8 cellular contexts compared by ENCODE assay signal in genomic region chr10:69327463-69328345, GRCh38. TPM values are rescaled to one million over a fixed set of nuclear protein-coding genes. Genes with fewer than 3 reads are reported as not detected.
A peak's percentile ranks its signal among the peaks of the same experiment; 100 is the strongest.
DNase-seq lines count a peak whose midpoint lies in the region; ATAC-seq and TF ChIP-seq lines count a peak whose summit lies in the region.

No MANE protein-coding gene starts in this region.

- H3K27me3 Mint-ChIP-seq in activated T-cell treated with anti-CD3 and anti-CD28 coated beads, Interleukin-2, amount 50 U/mL, for 4 hours (ENCODE audit: low read depth), result no peaks in the 10 kb centered on the region
- no peaks in the 10 kb centered on the region for H3K27me3 Mint-ChIP-seq in nephron (ENCODE audit: low read depth)

- peak; percentile 80 for ATAC-seq in GM21619 (IDR thresholded peaks at IDR 0.05; ENCODE audit: unreplicated experiment)
- peak; percentile 86 to 87 for ATAC-seq in activated T-cell treated with anti-CD3 and anti-CD28 coated beads, Interleukin-2, amount 50 U/mL, for 4 hours
- ATAC-seq in aorta (ENCODE audit: low FRiP score), result peak; percentile 83

- DNase-seq in EL (peak; percentile 60), MG63 (peak; percentile 48), fibroblast of mammary gland (ENCODE audit: low read depth) (peak; percentile 38), aorta (peak; percentile 86 to 87), NCI-H146 treated with DMSO at 0.1 percent for 48 hours (lab: John Stamatoyannopoulos, UW; ENCODE audit: unreplicated experiment) (no peak)
- peak; percentile 42 for DNase-seq in activated T-cell treated with anti-CD3 and anti-CD28 coated beads, Interleukin-2, amount 50 U/mL, for 4 hours

- H3K4me3 ChIP-seq in MG63 (no peak overlapping the region), fibroblast of mammary gland (ENCODE audit: control insufficient read depth, low read depth, low read length) (no peak overlapping the region), aorta (ENCODE audit: low read length in 2 of 2) (peak overlapping the region in 1 of 2 donors; percentile 31)

- H3K36me3 ChIP-seq in MG63, result peaks cover 10% of the 10 kb centered on the region
- no peaks in the 10 kb centered on the region for H3K36me3 ChIP-seq in aorta (ENCODE audit: control insufficient read depth in 1 of 2, insufficient read depth in 2 of 2, low read length in 1 of 2)

- peak overlapping the region; percentile 74 for H3K4me3 Mint-ChIP-seq in activated T-cell treated with anti-CD3 and anti-CD28 coated beads, Interleukin-2, amount 50 U/mL, for 4 hours
- H3K4me3 Mint-ChIP-seq in nephron, result no peak overlapping the region

- H3K4me1 Mint-ChIP-seq in activated T-cell treated with anti-CD3 and anti-CD28 coated beads, Interleukin-2, amount 50 U/mL, for 4 hours (ENCODE audit: low read depth), result peaks cover 63% of the 10 kb centered on the region
- peaks cover 25% of the 10 kb centered on the region for H3K4me1 Mint-ChIP-seq in nephron

- peak overlapping the region; percentile 32 to 57 (median 55) for H3K27ac Mint-ChIP-seq in nephron

- H3K36me3 Mint-ChIP-seq in activated T-cell treated with anti-CD3 and anti-CD28 coated beads, Interleukin-2, amount 50 U/mL, for 4 hours (ENCODE audit: insufficient read depth), result peaks cover 6% of the 10 kb centered on the region
- peaks cover 3% of the 10 kb centered on the region for H3K36me3 Mint-ChIP-seq in nephron (ENCODE audit: low read depth)

- intact Hi-C loops in aorta (cut with DNase I), result loop anchor here in 1 of 2 donors (5.0 kb wide), 1 partner anchor 35 kb away; no protein-coding TSS in a partner anchor

- no peaks in the 10 kb centered on the region for H3K9me3 Mint-ChIP-seq in activated T-cell treated with anti-CD3 and anti-CD28 coated beads, Interleukin-2, amount 50 U/mL, for 4 hours
- no peaks in the 10 kb centered on the region for H3K9me3 Mint-ChIP-seq in nephron

- H3K9me3 ChIP-seq in MG63 (no peaks in the 10 kb centered on the region), aorta (ENCODE audit: control insufficient read depth, low read length) (no peaks in the 10 kb centered on the region)

- peaks cover 7% of the 10 kb centered on the region in 2 donors for H3K4me1 ChIP-seq in aorta (ENCODE audit: control insufficient read depth in 1 of 2, insufficient read depth in 2 of 2, low read length in 2 of 2)

- WGBS in aorta, 2 donors, result 8 to 10% methylated on average over 23 of the region's 23 CpGs

- no peaks in the 10 kb centered on the region for H3K27me3 ChIP-seq in MG63
- H3K27me3 ChIP-seq in aorta (ENCODE audit: control insufficient read depth in 1 of 2, insufficient read depth in 2 of 2, low read length in 1 of 2), result no peaks in the 10 kb centered on the region

- no peak for TF ChIP-seq CTCF in fibroblast of mammary gland (conservative IDR thresholded peaks at IDR 0.05; ENCODE audit: control insufficient read depth, insufficient read depth, low read depth, low read length)
- TF ChIP-seq CTCF in nephron (IDR thresholded peaks at IDR 0.05; ENCODE audit: unreplicated experiment in 3 of 3), result no peak

- H3K27ac ChIP-seq in aorta (ENCODE audit: low read depth in 1 of 2, low read length in 2 of 2), result peak overlapping the region; percentile 78 to 94

RNA-seq across cellular contexts. Expression of gene HK1, which starts 49.4 kb away (rescaled TPM):
- 72.2 and 83.2 TPM in 2 replicates for total RNA-seq in MG63 (2014; rRNA removed; shearing (Covaris generic); ENCODE audit: low replicate concordance)
- total RNA-seq in activated T-cell treated with anti-CD3 and anti-CD28 coated beads, Interleukin-2, amount 50 U/mL, for 4 hours, result 100 to 1,000 TPM; 147 to 169 (median 165) TPM
- total RNA-seq in aorta, result 100 to 1,000 TPM; 117 to 133 TPM
- polyA plus RNA-seq in aorta, result 10 to 100 TPM; 41.7 to 67.6 TPM
